ENCODE assay signal across 8 cellular contexts in genomic region chr9:33816327-33817252, GRCh38. TPM values are rescaled to one million over a fixed set of nuclear protein-coding genes. Genes with fewer than 3 reads are reported as not detected.
DNase-seq lines count a peak whose midpoint lies in the region; ATAC-seq lines count a peak whose summit lies in the region.

Gene UBE2R2, plus strand, starts transcription at chr9:33817160. Its CDS starts 598 bp downstream, at chr9:33817758.

- DNase-seq in CMK (ENCODE audit: low read depth): peak; percentile 90
- peak; percentile 88 for DNase-seq in HT1080 (ENCODE audit: low read depth)
- DNase-seq in NOMO-1 (lab: John Stamatoyannopoulos, UW; ENCODE audit: unreplicated experiment in 2 of 2): peak; percentile 96 to 98
- peak; percentile 90 for DNase-seq in effector CD8-positive, alpha-beta T cell (lab: John Stamatoyannopoulos, UW)
- peak; percentile 95 for DNase-seq in medulla oblongata (ENCODE audit: extremely low spot score)
- DNase-seq in stimulated activated CD8-positive, alpha-beta memory T cell treated with anti-CD3 and anti-CD28 coated beads, Interleukin-12 subunit alpha, Interleukin-12 subunit beta, amount 100 ng/mL, for 1 hour (ENCODE audit: low read depth): peak; percentile 87

- CTCF ChIA-PET in activated CD8-positive, alpha-beta memory T cell treated with anti-CD3 and anti-CD28 coated beads for 36 hours (lab: Charles Lee): interaction anchor here (2.2 kb wide), 1 partner anchor 35 kb away, joined by 6 read pairs; no protein-coding TSS in a partner anchor

- ATAC-seq in GM21360 (IDR thresholded peaks at IDR 0.05; ENCODE audit: unreplicated experiment): peak; percentile 54

- POLR2A ChIA-PET in activated CD8-positive, alpha-beta memory T cell treated with anti-CD3 and anti-CD28 coated beads for 36 hours (lab: Charles Lee): interaction anchor here (0.6 to 2.5 kb wide), 4 partner anchors 18 to 232 kb away, joined by 3 to 10 read pairs (median 6); partner anchors contain the start of gene UBAP2

RNA-seq across cellular contexts. Expression of gene UBE2R2, which starts in this region (rescaled TPM):
- total RNA-seq in HT1080 (2014; rRNA removed; shearing (Covaris generic)): 15.9 and 25.7 TPM in 2 replicates
- 45.2 and 53.2 TPM in 2 replicates for polyA plus RNA-seq in HT1080 (2015; cell fraction: cytosol; rRNA removed)
- polyA plus RNA-seq in HT1080 (2015; cell fraction: nucleus; rRNA removed): 28.4 and 29.9 TPM in 2 replicates
- 10 to 100 TPM; 33.6 to 34.0 TPM for total RNA-seq in activated CD8-positive, alpha-beta memory T cell treated with anti-CD3 and anti-CD28 coated beads for 36 hours

Comparison
In these comparisons a context has a peak if more than half of its experiments do, and no peak if none do; other contexts are left out.
1. Peak in every context shown above with its lines: DNase-seq and ATAC-seq.